18 cellular contexts compared by ENCODE assay signal in the genomic region with DNA sequence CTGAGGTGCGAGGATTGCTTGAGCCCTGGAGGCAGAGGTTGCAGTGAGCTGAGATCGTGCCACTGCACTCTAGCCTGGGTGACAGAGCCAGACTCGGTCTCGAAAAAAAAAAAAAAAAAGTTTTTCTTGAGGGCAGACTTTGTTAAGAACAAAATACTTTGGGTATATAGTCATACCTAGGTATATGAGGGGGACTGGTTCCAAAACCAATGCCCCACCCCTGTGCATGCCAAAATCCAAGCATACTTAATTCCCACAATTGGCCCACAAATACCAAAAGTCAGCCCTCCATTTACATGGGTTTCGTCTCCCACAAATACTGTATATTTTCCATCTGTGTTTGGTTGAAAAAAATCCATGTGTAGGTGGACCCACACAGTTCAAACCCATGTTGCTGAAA.
DNase-seq lines count a peak whose midpoint lies in the region; ATAC-seq and TF ChIP-seq lines count a peak whose summit lies in the region.
"Had no signal": no experiment of that assay in that cellular context is flagged by ENCODE, and none has a peak within 500 bp of the region (broad histone marks: within the 10 kb centered on the region; RNA-seq: fewer than 3 reads in every experiment).

No MANE protein-coding gene starts in this region.

- H3K36me3 ChIP-seq in mesendoderm (ENCODE audit: control insufficient read depth, insufficient read depth, low read length) = no peaks in the 10 kb centered on the region
- H3K36me3 ChIP-seq: BE2C had no signal

- no peak for TF ChIP-seq CTCF in astrocyte of the spinal cord (IDR thresholded peaks at IDR 0.05; ENCODE audit: low read depth, low read length)

- H3K79me2 ChIP-seq in mesendoderm (ENCODE audit: control insufficient read depth, insufficient read depth, low read length) = no peaks in the 10 kb centered on the region

- H3K36me3 Mint-ChIP-seq in T-helper 2 cell treated with Interferon-gamma antibody and Interleukin-4, amounts not matched to agents 5 μg/mL and 100 μg/mL, for 36 hours (ENCODE audit: low read depth) = peaks cover 19% of the 10 kb centered on the region

- no peak overlapping the region for H3K4me3 Mint-ChIP-seq in T-helper 2 cell treated with Interferon-gamma antibody and Interleukin-4, amounts not matched to agents 5 μg/mL and 100 μg/mL, for 36 hours
- H3K4me3 Mint-ChIP-seq in stimulated activated naive CD8-positive, alpha-beta T cell treated with anti-CD3 and anti-CD28 coated beads, Interleukin-15, amount 100 ng/mL, for 72 hours = peak overlapping the region in 1 of 2 donors; percentile 66
- H3K4me3 Mint-ChIP-seq: effector memory CD8-positive, alpha-beta T cell had no signal

- H3K4ac ChIP-seq in mesendoderm (ENCODE audit: low read depth, low read length) = no peak overlapping the region

- no peaks in the 10 kb centered on the region for H3K27me3 Mint-ChIP-seq in T-helper 2 cell treated with Interferon-gamma antibody and Interleukin-4, amounts not matched to agents 5 μg/mL and 100 μg/mL, for 36 hours (ENCODE audit: low read depth)
- no peaks in the 10 kb centered on the region for H3K27me3 Mint-ChIP-seq in stimulated activated naive CD8-positive, alpha-beta T cell treated with anti-CD3 and anti-CD28 coated beads, Interleukin-15, amount 100 ng/mL, for 72 hours
- H3K27me3 Mint-ChIP-seq: effector memory CD8-positive, alpha-beta T cell had no signal

- H2BK15ac ChIP-seq in mesendoderm (replicated peaks; ENCODE audit: low read depth) = no peak overlapping the region

- no CpG with 5 or more reads among the region's 5 CpGs for WGBS in mesendoderm (ENCODE audit: extremely low coverage, insufficient coverage, low lambda C conversion rate)

- H3K9me3 Mint-ChIP-seq in T-helper 2 cell treated with Interferon-gamma antibody and Interleukin-4, amounts not matched to agents 5 μg/mL and 100 μg/mL, for 36 hours = no peaks in the 10 kb centered on the region
- H3K9me3 Mint-ChIP-seq in stimulated activated naive CD8-positive, alpha-beta T cell treated with anti-CD3 and anti-CD28 coated beads, Interleukin-15, amount 100 ng/mL, for 72 hours = no peaks in the 10 kb centered on the region
- H3K9me3 Mint-ChIP-seq: effector memory CD8-positive, alpha-beta T cell had no signal

- H3K27ac ChIP-seq in mesendoderm (ENCODE audit: low read depth, low read length) = no peak overlapping the region
- H3K27ac ChIP-seq: 22Rv1, neutrophil had no signal

- in situ Hi-C loops in astrocyte of the spinal cord (cut with HindIII; ENCODE audit: low sequenced_read_pairs) = no loop called here

- no peak overlapping the region for H2BK5ac ChIP-seq in mesendoderm (ENCODE audit: low read length)

- no peaks in the 10 kb centered on the region for H3K27me3 ChIP-seq in mesendoderm (ENCODE audit: insufficient read depth, low read length, poor library complexity)
- H3K27me3 ChIP-seq: BE2C, neutrophil had no signal

- peaks cover 3% of the 10 kb centered on the region for H3K4me1 ChIP-seq in mesendoderm (ENCODE audit: control insufficient read depth, low read depth, low read length)

- DNase-seq in T-helper 2 cell treated with Interferon-gamma antibody and Interleukin-4, amounts not matched to agents 5 μg/mL and 100 μg/mL, for 36 hours (ENCODE audit: low spot score) = peak; percentile 56
- DNase-seq in T-helper 2 cell (no peak), astrocyte of the spinal cord (ENCODE audit: low read depth, low spot score) (peak; percentile 68), mesendoderm (no peak), D341Med (ENCODE audit: low spot score) (no peak)
- DNase-seq in stimulated activated CD4-positive, alpha-beta T cell treated with anti-CD3 and anti-CD28 coated beads, Interleukin-1b, Interleukin-23, amount 100 ng/mL, for 48 hours = peak; percentile 52
- no peak for DNase-seq in stimulated activated CD4-positive, alpha-beta T cell treated with anti-CD3 and anti-CD28 coated beads, Interleukin-12 subunit alpha, Interleukin-12 subunit beta, amount 100 ng/mL, for 4 hours
- no peak for DNase-seq in stimulated activated naive CD8-positive, alpha-beta T cell treated with anti-CD3 and anti-CD28 coated beads, Interleukin-15, amount 100 ng/mL, for 72 hours
- DNase-seq: activated CD4-positive, alpha-beta T cell treated with anti-CD3 and anti-CD28 coated beads for 4 hours; anterior cingulate cortex; BE2C; effector memory CD8-positive, alpha-beta T cell; GOT3; KBM-7; NCI-H2029 treated with DMSO at 0.1 percent for 48 hours; NCI-H446 treated with DMSO at 0.1 percent for 48 hours had no signal

- H3K4me2 ChIP-seq in mesendoderm (ENCODE audit: low read length) = no peak overlapping the region

- peak; percentile 46 for ATAC-seq in stimulated activated naive CD8-positive, alpha-beta T cell treated with anti-CD3 and anti-CD28 coated beads, Interleukin-15, amount 100 ng/mL, for 72 hours
- ATAC-seq: effector memory CD8-positive, alpha-beta T cell had no signal

- no peak overlapping the region for H2BK120ac ChIP-seq in mesendoderm (ENCODE audit: low read depth, low read length)

- H3K18ac ChIP-seq in mesendoderm (ENCODE audit: low read length) = no peak overlapping the region

- peaks cover 26% of the 10 kb centered on the region for H3K4me1 Mint-ChIP-seq in T-helper 2 cell treated with Interferon-gamma antibody and Interleukin-4, amounts not matched to agents 5 μg/mL and 100 μg/mL, for 36 hours (ENCODE audit: low read depth)
- peaks cover 41% of the 10 kb centered on the region for H3K4me1 Mint-ChIP-seq in stimulated activated naive CD8-positive, alpha-beta T cell treated with anti-CD3 and anti-CD28 coated beads, Interleukin-15, amount 100 ng/mL, for 72 hours

- H3K56ac ChIP-seq in mesendoderm (ENCODE audit: low read length) = no peak overlapping the region

- no peak overlapping the region for H3K27ac Mint-ChIP-seq in T-helper 2 cell treated with Interferon-gamma antibody and Interleukin-4, amounts not matched to agents 5 μg/mL and 100 μg/mL, for 36 hours
- H3K27ac Mint-ChIP-seq in stimulated activated naive CD8-positive, alpha-beta T cell treated with anti-CD3 and anti-CD28 coated beads, Interleukin-15, amount 100 ng/mL, for 72 hours = no peak overlapping the region
- H3K27ac Mint-ChIP-seq: effector memory CD8-positive, alpha-beta T cell had no signal

- no peak overlapping the region for H3K9ac ChIP-seq in mesendoderm (ENCODE audit: low read length)

- no peak overlapping the region for H4K8ac ChIP-seq in mesendoderm (ENCODE audit: low read depth, low read length)

- no peak overlapping the region for H3K23ac ChIP-seq in mesendoderm (ENCODE audit: low read length)

- H4K5ac ChIP-seq in mesendoderm (ENCODE audit: low read length) = no peak overlapping the region

- H3K4me3 ChIP-seq in astrocyte of the spinal cord (ENCODE audit: low read depth, low read length) (no peak overlapping the region), mesendoderm (ENCODE audit: low read length) (no peak overlapping the region)

- H2AK5ac ChIP-seq in mesendoderm (ENCODE audit: low read length) = no peak overlapping the region

- H3K79me1 ChIP-seq in mesendoderm (ENCODE audit: low read length) = no peaks in the 10 kb centered on the region

Comparison
In these comparisons a context has a peak if more than half of its experiments do, and no peak if none do; other contexts are left out.
1. DNase-seq: peak in T-helper 2 cell treated with Interferon-gamma antibody and Interleukin-4, amounts not matched to agents 5 μg/mL and 100 μg/mL, for 36 hours (single experiment), stimulated activated CD4-positive, alpha-beta T cell treated with anti-CD3 and anti-CD28 coated beads, Interleukin-1b, Interleukin-23, amount 100 ng/mL, for 48 hours (single experiment) and astrocyte of the spinal cord (single experiment); none in T-helper 2 cell (0 of 5), stimulated activated CD4-positive, alpha-beta T cell treated with anti-CD3 and anti-CD28 coated beads, Interleukin-12 subunit alpha, Interleukin-12 subunit beta, amount 100 ng/mL, for 4 hours (single experiment), stimulated activated naive CD8-positive, alpha-beta T cell treated with anti-CD3 and anti-CD28 coated beads, Interleukin-15, amount 100 ng/mL, for 72 hours (0 of 2), mesendoderm (single experiment) and D341Med (single experiment).